In the genomic region with DNA sequence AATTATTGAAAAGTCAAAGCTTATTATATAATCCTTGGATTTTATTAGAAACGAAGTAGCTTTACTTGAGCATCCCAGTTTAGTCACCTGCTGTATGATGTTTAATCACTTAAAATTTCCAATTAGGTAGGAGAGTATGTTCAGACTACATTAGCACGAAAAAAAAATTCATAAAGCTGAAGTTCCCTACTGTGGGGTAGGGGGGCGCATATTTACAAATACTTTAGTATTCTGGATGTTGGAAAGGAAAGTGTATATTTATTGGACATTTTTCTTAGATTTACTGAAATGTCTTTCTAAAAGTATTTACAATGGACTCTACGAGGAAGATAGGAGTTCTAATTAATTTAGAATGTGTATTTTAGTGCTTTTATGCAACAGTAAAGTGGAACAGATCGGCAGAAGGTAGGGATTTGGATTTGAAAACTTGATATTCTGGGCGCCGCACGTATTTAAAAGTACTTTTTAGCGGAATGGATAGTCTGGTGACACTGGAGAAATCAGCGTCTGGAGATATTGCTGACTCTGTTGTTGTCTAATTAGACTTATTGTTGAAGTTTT, we compare ENCODE assay signal across 8 cellular contexts.
DNase-seq lines count a peak whose midpoint lies in the region; ATAC-seq and TF ChIP-seq lines count a peak whose summit lies in the region.

No MANE protein-coding gene starts in this region.

- H3K36me3 ChIP-seq in RWPE2 (ENCODE audit: low read depth) (no peaks in the 10 kb centered on the region), stomach smooth muscle (ENCODE audit: control insufficient read depth in 2 of 2, insufficient read depth in 2 of 2, low read length in 2 of 2) (no peaks in the 10 kb centered on the region)

- H3K27ac ChIP-seq in RWPE2 (ENCODE audit: poor library complexity, severe bottlenecking) (no peak overlapping the region), stomach smooth muscle (ENCODE audit: low read length) (no peak overlapping the region)

- H3K27me3 ChIP-seq in RWPE2 (ENCODE audit: insufficient read depth, poor library complexity, severe bottlenecking) = no peaks in the 10 kb centered on the region
- H3K27me3 ChIP-seq in stomach smooth muscle (ENCODE audit: control insufficient read depth in 1 of 2, insufficient read depth in 2 of 2, low read length in 2 of 2) = no peaks in the 10 kb centered on the region

- H3K4me3 ChIP-seq in AG10803 (ENCODE audit: low read length) (peak overlapping the region; percentile 78), GM12875 (ENCODE audit: low read depth, low read length) (peak overlapping the region; percentile 91), RWPE2 (ENCODE audit: severe bottlenecking) (peak overlapping the region; percentile 96), stomach smooth muscle (ENCODE audit: low read length in 2 of 2) (peak overlapping the region; percentile 86 to 90)

- TF ChIP-seq CTCF in AG10803 (conservative IDR thresholded peaks at IDR 0.05; ENCODE audit: low read length) (peak; percentile 41), GM12875 (IDR thresholded peaks at IDR 0.05; ENCODE audit: borderline replicate concordance, insufficient read depth, low read depth, low read length) (peak; percentile 17; the same call in 1 of the 2 replicates), RWPE2 (IDR thresholded peaks at IDR 0.05; ENCODE audit: poor library complexity, severe bottlenecking) (peak; percentile 50)

- ATAC-seq in RWPE2 (ENCODE audit: low read depth) (no peak), GM18502 (IDR thresholded peaks at IDR 0.05; ENCODE audit: poor library complexity, unreplicated experiment) (no peak), HG03135 (IDR thresholded peaks at IDR 0.05; ENCODE audit: unreplicated experiment) (no peak)

- DNase-seq in AG10803 (ENCODE audit: low read depth) (no peak), RWPE2 (ENCODE audit: low spot score) (no peak), glomerular visceral epithelial cell (ENCODE audit: extremely low spot score) (peak; percentile 12)
- no peak for DNase-seq in effector CD8-positive, alpha-beta T cell (lab: John Stamatoyannopoulos, UW)

- peak overlapping the region; percentile 74 to 86 for H3K9ac ChIP-seq in stomach smooth muscle (ENCODE audit: low read length in 2 of 2)

- no peaks in the 10 kb centered on the region for H3K9me3 ChIP-seq in RWPE2 (ENCODE audit: severe bottlenecking)
- no peaks in the 10 kb centered on the region for H3K9me3 ChIP-seq in stomach smooth muscle (ENCODE audit: control insufficient read depth in 2 of 2, low read length in 2 of 2)

- H3K4me1 ChIP-seq in RWPE2 (ENCODE audit: insufficient read depth, poor library complexity, severe bottlenecking) = peaks cover 13% of the 10 kb centered on the region
- H3K4me1 ChIP-seq in stomach smooth muscle (ENCODE audit: control insufficient read depth, insufficient read depth, low read length) = no peaks in the 10 kb centered on the region
